Comparison of ENCODE assay signal across 1 cellular context in the genomic region with DNA sequence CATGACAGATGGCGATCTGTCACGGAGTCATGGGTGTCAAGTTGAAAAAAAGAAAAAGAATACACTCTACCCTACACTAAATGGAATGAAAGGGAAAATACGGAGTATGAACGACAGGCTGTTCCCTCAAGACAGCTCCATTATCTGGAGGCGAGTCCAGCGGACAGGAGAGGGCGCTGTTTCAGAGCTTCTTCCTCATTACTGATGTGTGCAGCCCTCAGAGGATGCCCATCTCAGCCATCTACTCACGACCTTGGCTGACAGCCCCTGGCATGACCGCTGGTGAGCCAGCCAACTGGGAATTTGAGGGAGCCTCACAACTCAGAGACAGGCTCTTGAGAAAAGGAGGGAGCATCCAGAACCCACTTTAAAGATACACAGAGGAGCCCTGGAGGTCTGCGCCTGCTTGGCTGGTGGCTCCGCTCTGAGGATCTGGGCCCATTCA.
TF ChIP-seq lines count a peak whose summit lies in the region.

No MANE protein-coding gene starts in this region.

TF ChIP-seq in HEK293, 187 proteins besides CTCF, POLR2A, EP300 and RAD21 (continued from another document):
- TF ChIP-seq KLF17 (tag by site-specific recombination; IDR thresholded peaks at IDR 0.05): peak; percentile 53; the same call in 1 of the 2 replicates
